Comparison of ENCODE assay signal across 14 cellular contexts in genomic region chr11:106286881-106287504, GRCh38.
"Had no signal": no experiment of that assay in that cellular context is flagged by ENCODE, and none has a peak within 500 bp of the region (broad histone marks: within the 10 kb centered on the region; RNA-seq: fewer than 3 reads in every experiment).

No MANE protein-coding gene starts in this region.

- H2AFZ ChIP-seq: parathyroid adenoma had no signal

- H3K4me1 ChIP-seq: body of pancreas, parathyroid adenoma, right atrium auricular region, tibial nerve had no signal

- H3K9ac ChIP-seq: parathyroid adenoma had no signal

- DNase-seq: activated T-cell treated with anti-CD3 and anti-CD28 coated beads, Interleukin-2, amount 50 U/mL, for 1 hour; body of pancreas; effector memory CD8-positive, alpha-beta T cell; hypothalamus; left cardiac atrium; T-helper 2 cell had no signal

- H3K4me2 ChIP-seq: smooth muscle cell had no signal

- H3K27ac Mint-ChIP-seq: activated naive CD4-positive, alpha-beta T cell treated with anti-CD3 and anti-CD28 coated beads, Interleukin-2, amount 50 U/mL, for 24 hours; effector memory CD8-positive, alpha-beta T cell; nephron had no signal

- H3K36me3 Mint-ChIP-seq: activated naive CD4-positive, alpha-beta T cell treated with anti-CD3 and anti-CD28 coated beads, Interleukin-2, amount 50 U/mL, for 24 hours had no signal

- H3K4me1 Mint-ChIP-seq: activated naive CD4-positive, alpha-beta T cell treated with anti-CD3 and anti-CD28 coated beads, Interleukin-2, amount 50 U/mL, for 24 hours; central memory CD8-positive, alpha-beta T cell had no signal

- H3K27me3 Mint-ChIP-seq: central memory CD8-positive, alpha-beta T cell; effector memory CD8-positive, alpha-beta T cell had no signal

- H3K4me3 ChIP-seq: body of pancreas, right atrium auricular region, smooth muscle cell, tibial nerve had no signal

- H3K79me2 ChIP-seq: parathyroid adenoma had no signal

- ATAC-seq: activated CD4-positive, CD25-positive, alpha-beta regulatory T cell treated with anti-CD3 and anti-CD28 coated beads, Interleukin-2, amount 50 U/mL, for 24 hours; body of pancreas; effector memory CD8-positive, alpha-beta T cell; left cardiac atrium had no signal

- H3K9me3 ChIP-seq: body of pancreas, right atrium auricular region, tibial nerve had no signal

- H3K36me3 ChIP-seq: right atrium auricular region, tibial nerve had no signal

- H3K27ac ChIP-seq: body of pancreas, parathyroid adenoma, right atrium auricular region, tibial nerve had no signal

- H3K27me3 ChIP-seq: body of pancreas, right atrium auricular region, tibial nerve had no signal

- H3K9me3 Mint-ChIP-seq: activated naive CD4-positive, alpha-beta T cell treated with anti-CD3 and anti-CD28 coated beads, Interleukin-2, amount 50 U/mL, for 24 hours; nephron had no signal

- H3K4me3 Mint-ChIP-seq: activated naive CD4-positive, alpha-beta T cell treated with anti-CD3 and anti-CD28 coated beads, Interleukin-2, amount 50 U/mL, for 24 hours; central memory CD8-positive, alpha-beta T cell; effector memory CD8-positive, alpha-beta T cell; nephron had no signal
